In the genomic region with DNA sequence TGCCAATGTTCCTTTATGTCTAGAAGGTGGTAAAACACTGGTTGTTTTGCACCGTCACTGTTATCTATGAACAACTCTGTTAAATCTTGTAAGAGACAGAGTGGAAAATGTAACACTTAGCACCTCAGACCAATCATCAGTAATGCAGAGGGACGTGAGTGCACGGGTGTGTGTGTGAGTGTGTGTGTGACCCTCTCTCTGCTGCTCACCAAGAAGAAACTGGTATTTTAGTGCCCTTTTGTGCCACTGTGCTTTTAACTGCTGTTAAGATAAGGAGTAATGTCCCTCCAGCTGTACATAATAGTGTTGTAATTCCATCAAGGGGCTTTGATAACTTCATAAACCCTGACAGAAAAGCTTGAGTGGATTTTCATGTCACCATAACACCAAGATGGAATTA, we compare ENCODE assay signal across 1 cellular context.
TF ChIP-seq lines count a peak whose summit lies in the region.

No MANE protein-coding gene starts in this region.

TF ChIP-seq in GM23338, 12 proteins besides CTCF, POLR2A, EP300 and RAD21 (continued from another document):
- TF ChIP-seq, protein P1, sequence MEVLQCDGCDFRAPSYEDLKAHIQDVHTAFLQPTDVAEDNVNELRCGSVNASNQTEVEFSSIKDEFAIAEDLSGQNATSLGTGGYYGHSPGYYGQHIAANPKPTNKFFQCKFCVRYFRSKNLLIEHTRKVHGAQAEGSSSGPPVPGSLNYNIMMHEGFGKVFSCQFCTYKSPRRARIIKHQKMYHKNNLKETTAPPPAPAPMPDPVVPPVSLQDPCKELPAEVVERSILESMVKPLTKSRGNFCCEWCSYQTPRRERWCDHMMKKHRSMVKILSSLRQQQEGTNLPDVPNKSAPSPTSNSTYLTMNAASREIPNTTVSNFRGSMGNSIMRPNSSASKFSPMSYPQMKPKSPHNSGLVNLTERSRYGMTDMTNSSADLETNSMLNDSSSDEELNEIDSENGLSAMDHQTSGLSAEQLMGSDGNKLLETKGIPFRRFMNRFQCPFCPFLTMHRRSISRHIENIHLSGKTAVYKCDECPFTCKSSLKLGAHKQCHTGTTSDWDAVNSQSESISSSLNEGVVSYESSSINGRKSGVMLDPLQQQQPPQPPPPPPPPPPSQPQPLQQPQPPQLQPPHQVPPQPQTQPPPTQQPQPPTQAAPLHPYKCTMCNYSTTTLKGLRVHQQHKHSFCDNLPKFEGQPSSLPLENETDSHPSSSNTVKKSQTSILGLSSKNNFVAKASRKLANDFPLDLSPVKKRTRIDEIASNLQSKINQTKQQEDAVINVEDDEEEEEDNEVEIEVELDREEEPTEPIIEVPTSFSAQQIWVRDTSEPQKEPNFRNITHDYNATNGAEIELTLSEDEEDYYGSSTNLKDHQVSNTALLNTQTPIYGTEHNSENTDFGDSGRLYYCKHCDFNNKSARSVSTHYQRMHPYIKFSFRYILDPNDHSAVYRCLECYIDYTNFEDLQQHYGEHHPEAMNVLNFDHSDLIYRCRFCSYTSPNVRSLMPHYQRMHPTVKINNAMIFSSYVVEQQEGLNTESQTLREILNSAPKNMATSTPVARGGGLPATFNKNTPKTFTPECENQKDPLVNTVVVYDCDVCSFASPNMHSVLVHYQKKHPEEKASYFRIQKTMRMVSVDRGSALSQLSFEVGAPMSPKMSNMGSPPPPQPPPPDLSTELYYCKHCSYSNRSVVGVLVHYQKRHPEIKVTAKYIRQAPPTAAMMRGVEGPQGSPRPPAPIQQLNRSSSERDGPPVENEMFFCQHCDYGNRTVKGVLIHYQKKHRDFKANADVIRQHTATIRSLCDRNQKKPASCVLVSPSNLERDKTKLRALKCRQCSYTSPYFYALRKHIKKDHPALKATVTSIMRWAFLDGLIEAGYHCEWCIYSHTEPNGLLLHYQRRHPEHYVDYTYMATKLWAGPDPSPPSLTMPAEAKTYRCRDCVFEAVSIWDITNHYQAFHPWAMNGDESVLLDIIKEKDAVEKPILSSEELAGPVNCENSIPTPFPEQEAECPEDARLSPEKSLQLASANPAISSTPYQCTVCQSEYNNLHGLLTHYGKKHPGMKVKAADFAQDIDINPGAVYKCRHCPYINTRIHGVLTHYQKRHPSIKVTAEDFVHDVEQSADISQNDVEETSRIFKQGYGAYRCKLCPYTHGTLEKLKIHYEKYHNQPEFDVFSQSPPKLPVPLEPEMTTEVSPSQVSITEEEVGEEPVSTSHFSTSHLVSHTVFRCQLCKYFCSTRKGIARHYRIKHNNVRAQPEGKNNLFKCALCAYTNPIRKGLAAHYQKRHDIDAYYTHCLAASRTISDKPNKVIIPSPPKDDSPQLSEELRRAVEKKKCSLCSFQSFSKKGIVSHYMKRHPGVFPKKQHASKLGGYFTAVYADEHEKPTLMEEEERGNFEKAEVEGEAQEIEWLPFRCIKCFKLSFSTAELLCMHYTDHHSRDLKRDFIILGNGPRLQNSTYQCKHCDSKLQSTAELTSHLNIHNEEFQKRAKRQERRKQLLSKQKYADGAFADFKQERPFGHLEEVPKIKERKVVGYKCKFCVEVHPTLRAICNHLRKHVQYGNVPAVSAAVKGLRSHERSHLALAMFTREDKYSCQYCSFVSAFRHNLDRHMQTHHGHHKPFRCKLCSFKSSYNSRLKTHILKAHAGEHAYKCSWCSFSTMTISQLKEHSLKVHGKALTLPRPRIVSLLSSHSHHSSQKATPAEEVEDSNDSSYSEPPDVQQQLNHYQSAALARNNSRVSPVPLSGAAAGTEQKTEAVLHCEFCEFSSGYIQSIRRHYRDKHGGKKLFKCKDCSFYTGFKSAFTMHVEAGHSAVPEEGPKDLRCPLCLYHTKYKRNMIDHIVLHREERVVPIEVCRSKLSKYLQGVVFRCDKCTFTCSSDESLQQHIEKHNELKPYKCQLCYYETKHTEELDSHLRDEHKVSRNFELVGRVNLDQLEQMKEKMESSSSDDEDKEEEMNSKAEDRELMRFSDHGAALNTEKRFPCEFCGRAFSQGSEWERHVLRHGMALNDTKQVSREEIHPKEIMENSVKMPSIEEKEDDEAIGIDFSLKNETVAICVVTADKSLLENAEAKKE (CRISPR knock-in tag; IDR thresholded peaks at IDR 0.05): no peak
- no peak for TF ChIP-seq NANOG (IDR thresholded peaks at IDR 0.05; ENCODE audit: borderline replicate concordance)
- no peak for TF ChIP-seq POLR2AphosphoS5 (IDR thresholded peaks at IDR 0.05; ENCODE audit: low read depth)
- no peak for TF ChIP-seq CREB1 (CRISPR knock-in tag; IDR thresholded peaks at IDR 0.05; ENCODE audit: low read depth)
- TF ChIP-seq, protein P2, sequence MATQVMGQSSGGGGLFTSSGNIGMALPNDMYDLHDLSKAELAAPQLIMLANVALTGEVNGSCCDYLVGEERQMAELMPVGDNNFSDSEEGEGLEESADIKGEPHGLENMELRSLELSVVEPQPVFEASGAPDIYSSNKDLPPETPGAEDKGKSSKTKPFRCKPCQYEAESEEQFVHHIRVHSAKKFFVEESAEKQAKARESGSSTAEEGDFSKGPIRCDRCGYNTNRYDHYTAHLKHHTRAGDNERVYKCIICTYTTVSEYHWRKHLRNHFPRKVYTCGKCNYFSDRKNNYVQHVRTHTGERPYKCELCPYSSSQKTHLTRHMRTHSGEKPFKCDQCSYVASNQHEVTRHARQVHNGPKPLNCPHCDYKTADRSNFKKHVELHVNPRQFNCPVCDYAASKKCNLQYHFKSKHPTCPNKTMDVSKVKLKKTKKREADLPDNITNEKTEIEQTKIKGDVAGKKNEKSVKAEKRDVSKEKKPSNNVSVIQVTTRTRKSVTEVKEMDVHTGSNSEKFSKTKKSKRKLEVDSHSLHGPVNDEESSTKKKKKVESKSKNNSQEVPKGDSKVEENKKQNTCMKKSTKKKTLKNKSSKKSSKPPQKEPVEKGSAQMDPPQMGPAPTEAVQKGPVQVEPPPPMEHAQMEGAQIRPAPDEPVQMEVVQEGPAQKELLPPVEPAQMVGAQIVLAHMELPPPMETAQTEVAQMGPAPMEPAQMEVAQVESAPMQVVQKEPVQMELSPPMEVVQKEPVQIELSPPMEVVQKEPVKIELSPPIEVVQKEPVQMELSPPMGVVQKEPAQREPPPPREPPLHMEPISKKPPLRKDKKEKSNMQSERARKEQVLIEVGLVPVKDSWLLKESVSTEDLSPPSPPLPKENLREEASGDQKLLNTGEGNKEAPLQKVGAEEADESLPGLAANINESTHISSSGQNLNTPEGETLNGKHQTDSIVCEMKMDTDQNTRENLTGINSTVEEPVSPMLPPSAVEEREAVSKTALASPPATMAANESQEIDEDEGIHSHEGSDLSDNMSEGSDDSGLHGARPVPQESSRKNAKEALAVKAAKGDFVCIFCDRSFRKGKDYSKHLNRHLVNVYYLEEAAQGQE (IDR thresholded peaks at IDR 0.05; ENCODE audit: unreplicated experiment): no peak
- TF ChIP-seq ZNF114 (CRISPR knock-in tag; IDR thresholded peaks at IDR 0.05): no peak
- no peak for TF ChIP-seq JUNB (IDR thresholded peaks at IDR 0.05; ENCODE audit: unreplicated experiment)
- TF ChIP-seq STAT1 (IDR thresholded peaks at IDR 0.05; ENCODE audit: unreplicated experiment): no peak
- no peak for TF ChIP-seq EZH2phosphoT487 (IDR thresholded peaks at IDR 0.05; ENCODE audit: unreplicated experiment)
- TF ChIP-seq, protein P3, sequence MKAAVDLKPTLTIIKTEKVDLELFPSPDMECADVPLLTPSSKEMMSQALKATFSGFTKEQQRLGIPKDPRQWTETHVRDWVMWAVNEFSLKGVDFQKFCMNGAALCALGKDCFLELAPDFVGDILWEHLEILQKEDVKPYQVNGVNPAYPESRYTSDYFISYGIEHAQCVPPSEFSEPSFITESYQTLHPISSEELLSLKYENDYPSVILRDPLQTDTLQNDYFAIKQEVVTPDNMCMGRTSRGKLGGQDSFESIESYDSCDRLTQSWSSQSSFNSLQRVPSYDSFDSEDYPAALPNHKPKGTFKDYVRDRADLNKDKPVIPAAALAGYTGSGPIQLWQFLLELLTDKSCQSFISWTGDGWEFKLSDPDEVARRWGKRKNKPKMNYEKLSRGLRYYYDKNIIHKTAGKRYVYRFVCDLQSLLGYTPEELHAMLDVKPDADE (IDR thresholded peaks at IDR 0.05): no peak
- no peak for TF ChIP-seq ZNF331 (CRISPR knock-in tag; IDR thresholded peaks at IDR 0.05; ENCODE audit: low read depth)
